9 cellular contexts compared by ENCODE assay signal in the genomic region with DNA sequence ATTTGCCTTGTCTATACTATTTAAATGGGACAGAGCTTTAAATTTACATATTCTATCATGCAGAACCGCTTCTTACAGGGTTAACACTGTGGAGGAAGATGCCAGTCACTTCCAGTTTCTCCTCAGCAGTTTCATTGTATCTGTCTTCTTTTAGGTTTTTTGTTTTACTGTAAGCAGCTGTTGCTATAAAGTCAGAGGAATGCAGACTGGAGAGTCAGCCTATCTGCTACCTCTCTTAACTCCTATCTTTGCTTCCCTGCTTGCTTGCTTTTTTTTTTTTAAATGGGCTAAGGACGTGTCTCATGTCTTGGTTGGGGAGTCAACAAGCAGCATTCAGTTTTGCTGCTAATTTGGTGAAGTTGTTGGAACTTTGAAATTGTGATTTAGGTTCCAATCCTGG. TPM values are rescaled to one million over a fixed set of nuclear protein-coding genes. Genes with fewer than 3 reads are reported as not detected.
DNase-seq lines count a peak whose midpoint lies in the region; ATAC-seq and TF ChIP-seq lines count a peak whose summit lies in the region.
"Had no signal": no experiment of that assay in that cellular context is flagged by ENCODE, and none has a peak within 500 bp of the region (broad histone marks: within the 10 kb centered on the region; RNA-seq: fewer than 3 reads in every experiment).

No MANE protein-coding gene starts in this region.

- no peaks in the 10 kb centered on the region for H3K9me3 Mint-ChIP-seq in CD4-positive, CD25-positive, alpha-beta regulatory T cell
- H3K9me3 Mint-ChIP-seq in WTC11, result no peaks in the 10 kb centered on the region

- H3K4me3 ChIP-seq in CD4-positive, CD25-positive, alpha-beta regulatory T cell (ENCODE audit: low read depth, low read length), result peak overlapping the region; percentile 4
- no peak overlapping the region for H3K4me3 ChIP-seq in left lung
- H3K4me3 ChIP-seq: suprapubic skin had no signal

- CTCF ChIA-PET in WTC11 (lab: Charles Lee), result no interaction called here

- intact Hi-C loops in left lung (cut with DNase I), result no loop called here

- peaks cover 74% of the 10 kb centered on the region for H3K4me1 ChIP-seq in CD4-positive, CD25-positive, alpha-beta regulatory T cell (ENCODE audit: control insufficient read depth, insufficient read depth, low read length, poor library complexity, severe bottlenecking)
- peaks cover 13 to 90% of the 10 kb centered on the region in 2 donors for H3K4me1 ChIP-seq in left lung

- peak overlapping the region in 3 of 4 donors; percentile 34 to 59 (median 55) for H3K4me3 Mint-ChIP-seq in CD4-positive, CD25-positive, alpha-beta regulatory T cell
- H3K4me3 Mint-ChIP-seq in WTC11, result no peak overlapping the region

- TF ChIP-seq CTCF in WTC11 (IDR thresholded peaks at IDR 0.05) (no peak), left lung (IDR thresholded peaks at IDR 0.05) (no peak)

- peaks cover 68 to 93% (median 84%) of the 10 kb centered on the region in 4 donors for H3K4me1 Mint-ChIP-seq in CD4-positive, CD25-positive, alpha-beta regulatory T cell
- peaks cover 67% of the 10 kb centered on the region for H3K4me1 Mint-ChIP-seq in WTC11

- DNase-seq in CD4-positive, CD25-positive, alpha-beta regulatory T cell, result no peak
- DNase-seq in WTC11 (ENCODE audit: low spot score) (no peak), left lung (no peak), DMS 273 (lab: John Stamatoyannopoulos, UW; ENCODE audit: unreplicated experiment) (no peak), cortex of kidney (lab: John Stamatoyannopoulos, UW) (no peak), hypothalamus (lab: John Stamatoyannopoulos, UW) (no peak)

- peaks cover 5% of the 10 kb centered on the region for H3K36me3 Mint-ChIP-seq in CD4-positive, CD25-positive, alpha-beta regulatory T cell
- H3K36me3 Mint-ChIP-seq in WTC11, result no peaks in the 10 kb centered on the region

- POLR2A ChIA-PET in WTC11 (lab: Charles Lee), result no interaction called here

- H3K27ac Mint-ChIP-seq in CD4-positive, CD25-positive, alpha-beta regulatory T cell, result peak overlapping the region in 2 of 3 donors; percentile 49 to 68
- H3K27ac Mint-ChIP-seq in WTC11, result peak overlapping the region; percentile 67

- H3K27me3 ChIP-seq in CD4-positive, CD25-positive, alpha-beta regulatory T cell (ENCODE audit: control insufficient read depth, insufficient read depth, low read length), result no peaks in the 10 kb centered on the region
- no peaks in the 10 kb centered on the region for H3K27me3 ChIP-seq in left lung
- H3K27me3 ChIP-seq: suprapubic skin had no signal

- no peaks in the 10 kb centered on the region for H3K36me3 ChIP-seq in CD4-positive, CD25-positive, alpha-beta regulatory T cell (ENCODE audit: control insufficient read depth, insufficient read depth, low read length)
- no peaks in the 10 kb centered on the region for H3K36me3 ChIP-seq in left lung
- H3K36me3 ChIP-seq: suprapubic skin had no signal

- no peak for ATAC-seq in CD4-positive, CD25-positive, alpha-beta regulatory T cell (ENCODE audit: low read depth in 2 of 2)
- ATAC-seq in GM19035 (IDR thresholded peaks at IDR 0.05; ENCODE audit: unreplicated experiment) (peak; percentile 84), HG02981 (IDR thresholded peaks at IDR 0.05; ENCODE audit: unreplicated experiment) (peak; percentile 87), WTC11 (peak; percentile 50), left lung (no peak)

- H3K9me3 ChIP-seq in CD4-positive, CD25-positive, alpha-beta regulatory T cell (ENCODE audit: control insufficient read depth in 2 of 2, low read length in 2 of 2), result no peaks in the 10 kb centered on the region
- no peaks in the 10 kb centered on the region for H3K9me3 ChIP-seq in left lung
- H3K9me3 ChIP-seq: suprapubic skin had no signal

- H3K27me3 Mint-ChIP-seq in CD4-positive, CD25-positive, alpha-beta regulatory T cell, result no peaks in the 10 kb centered on the region
- H3K27me3 Mint-ChIP-seq in WTC11 (ENCODE audit: low read depth), result no peaks in the 10 kb centered on the region

- H3K27ac ChIP-seq in CD4-positive, CD25-positive, alpha-beta regulatory T cell (ENCODE audit: insufficient read depth, low read length, poor library complexity, severe bottlenecking), result no peak overlapping the region
- no peak overlapping the region for H3K27ac ChIP-seq in left lung
- H3K27ac ChIP-seq: suprapubic skin had no signal

TF ChIP-seq in WTC11, 78 proteins besides CTCF, POLR2A, EP300 and RAD21:
- TF ChIP-seq PRRX2 (CRISPR knock-in tag; IDR thresholded peaks at IDR 0.05) (no peak), ZNF121 (CRISPR knock-in tag; IDR thresholded peaks at IDR 0.05) (no peak), ZNF423 (CRISPR knock-in tag; IDR thresholded peaks at IDR 0.05) (no peak), ZNF232 (CRISPR knock-in tag; IDR thresholded peaks at IDR 0.05) (no peak), MXD4 (CRISPR knock-in tag; IDR thresholded peaks at IDR 0.05; ENCODE audit: borderline replicate concordance) (no peak), JUN (CRISPR knock-in tag; IDR thresholded peaks at IDR 0.05) (no peak), OVOL2 (CRISPR knock-in tag; IDR thresholded peaks at IDR 0.05; ENCODE audit: borderline replicate concordance) (no peak), SMAD4 (CRISPR knock-in tag; IDR thresholded peaks at IDR 0.05) (no peak)
- TF ChIP-seq, protein P1, sequence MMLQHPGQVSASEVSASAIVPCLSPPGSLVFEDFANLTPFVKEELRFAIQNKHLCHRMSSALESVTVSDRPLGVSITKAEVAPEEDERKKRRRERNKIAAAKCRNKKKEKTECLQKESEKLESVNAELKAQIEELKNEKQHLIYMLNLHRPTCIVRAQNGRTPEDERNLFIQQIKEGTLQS (CRISPR knock-in tag; conservative IDR thresholded peaks at IDR 0.05), result no peak
- TF ChIP-seq, protein P2, sequence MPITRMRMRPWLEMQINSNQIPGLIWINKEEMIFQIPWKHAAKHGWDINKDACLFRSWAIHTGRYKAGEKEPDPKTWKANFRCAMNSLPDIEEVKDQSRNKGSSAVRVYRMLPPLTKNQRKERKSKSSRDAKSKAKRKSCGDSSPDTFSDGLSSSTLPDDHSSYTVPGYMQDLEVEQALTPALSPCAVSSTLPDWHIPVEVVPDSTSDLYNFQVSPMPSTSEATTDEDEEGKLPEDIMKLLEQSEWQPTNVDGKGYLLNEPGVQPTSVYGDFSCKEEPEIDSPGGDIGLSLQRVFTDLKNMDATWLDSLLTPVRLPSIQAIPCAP (CRISPR knock-in tag; IDR thresholded peaks at IDR 0.05), result no peak
- TF ChIP-seq, protein P3, sequence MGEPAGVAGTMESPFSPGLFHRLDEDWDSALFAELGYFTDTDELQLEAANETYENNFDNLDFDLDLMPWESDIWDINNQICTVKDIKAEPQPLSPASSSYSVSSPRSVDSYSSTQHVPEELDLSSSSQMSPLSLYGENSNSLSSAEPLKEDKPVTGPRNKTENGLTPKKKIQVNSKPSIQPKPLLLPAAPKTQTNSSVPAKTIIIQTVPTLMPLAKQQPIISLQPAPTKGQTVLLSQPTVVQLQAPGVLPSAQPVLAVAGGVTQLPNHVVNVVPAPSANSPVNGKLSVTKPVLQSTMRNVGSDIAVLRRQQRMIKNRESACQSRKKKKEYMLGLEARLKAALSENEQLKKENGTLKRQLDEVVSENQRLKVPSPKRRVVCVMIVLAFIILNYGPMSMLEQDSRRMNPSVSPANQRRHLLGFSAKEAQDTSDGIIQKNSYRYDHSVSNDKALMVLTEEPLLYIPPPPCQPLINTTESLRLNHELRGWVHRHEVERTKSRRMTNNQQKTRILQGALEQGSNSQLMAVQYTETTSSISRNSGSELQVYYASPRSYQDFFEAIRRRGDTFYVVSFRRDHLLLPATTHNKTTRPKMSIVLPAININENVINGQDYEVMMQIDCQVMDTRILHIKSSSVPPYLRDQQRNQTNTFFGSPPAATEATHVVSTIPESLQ (CRISPR knock-in tag; IDR thresholded peaks at IDR 0.05), result no peak
- TF ChIP-seq, protein P4, sequence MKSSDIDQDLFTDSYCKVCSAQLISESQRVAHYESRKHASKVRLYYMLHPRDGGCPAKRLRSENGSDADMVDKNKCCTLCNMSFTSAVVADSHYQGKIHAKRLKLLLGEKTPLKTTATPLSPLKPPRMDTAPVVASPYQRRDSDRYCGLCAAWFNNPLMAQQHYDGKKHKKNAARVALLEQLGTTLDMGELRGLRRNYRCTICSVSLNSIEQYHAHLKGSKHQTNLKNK (CRISPR knock-in tag; IDR thresholded peaks at IDR 0.05), result no peak
TF ChIP-seq in WTC11: peak in this region for 0.

RNA-seq across cellular contexts. Expression of gene EPC2, which starts 8.9 kb away (rescaled TPM):
- total RNA-seq in CD4-positive, CD25-positive, alpha-beta regulatory T cell, result 74.2 TPM
- 1 to 10 TPM; 1.8 to 3.0 (median 2.7) TPM for polyA plus RNA-seq in CD4-positive, CD25-positive, alpha-beta regulatory T cell
- total RNA-seq in WTC11 (2021) (19.8 to 20.3 TPM (median 19.8 TPM) in 3 replicates), left lung (10 to 100 TPM; 28.7 to 30.6 TPM)

Comparison
In these comparisons a context has a peak if more than half of its experiments do, and no peak if none do; other contexts are left out.
1. ATAC-seq: peak in GM19035 (single experiment), HG02981 (single experiment) and WTC11 (single experiment); none in CD4-positive, CD25-positive, alpha-beta regulatory T cell (0 of 2) and left lung (single experiment).